Comparison of ENCODE assay signal across 14 cellular contexts in genomic region chr5:23631283-23632045, GRCh38.
A peak's percentile ranks its signal among the peaks of the same experiment; 100 is the strongest.
DNase-seq lines count a peak whose midpoint lies in the region; ATAC-seq and TF ChIP-seq lines count a peak whose summit lies in the region.
"Had no signal": no experiment of that assay in that cellular context is flagged by ENCODE, and none has a peak within 500 bp of the region (broad histone marks: within the 10 kb centered on the region; RNA-seq: fewer than 3 reads in every experiment).

No MANE protein-coding gene starts in this region.

- CTCF ChIA-PET in SK-N-SH (lab: Yijun Ruan, JAX) = no interaction called here

- no peaks in the 10 kb centered on the region for H4K20me1 ChIP-seq in SK-N-SH (ENCODE audit: insufficient read depth)

- H3K4me1 ChIP-seq in SK-N-SH (ENCODE audit: control insufficient read depth in 1 of 2, insufficient read depth in 2 of 2, low read depth in 1 of 2, low read length in 1 of 2) (no peaks in the 10 kb centered on the region), gastrocnemius medialis (no peaks in the 10 kb centered on the region), mucosa of descending colon (ENCODE audit: low read depth) (no peaks in the 10 kb centered on the region), suprapubic skin (no peaks in the 10 kb centered on the region)
- H3K4me1 ChIP-seq: upper lobe of right lung had no signal

- POLR2A ChIA-PET in SK-N-SH (lab: Yijun Ruan, JAX) = no interaction called here

- no peaks in the 10 kb centered on the region for H3F3A ChIP-seq in SK-N-SH (replicated peaks; ENCODE audit: insufficient read depth)

- H3K9me3 ChIP-seq in SK-N-SH (no peaks in the 10 kb centered on the region; the same call in 1 of the 2 replicates), gastrocnemius medialis (no peaks in the 10 kb centered on the region), mucosa of descending colon (peaks cover 3% of the 10 kb centered on the region), suprapubic skin (no peaks in the 10 kb centered on the region)
- H3K9me3 ChIP-seq: upper lobe of right lung had no signal

- TF ChIP-seq EP300 in SK-N-SH (IDR thresholded peaks at IDR 0.05; ENCODE audit: borderline replicate concordance in 1 of 2, low read depth in 1 of 2, low read length in 1 of 2) (no peak), suprapubic skin (IDR thresholded peaks at IDR 0.05) (no peak)

- ATAC-seq in SK-N-SH treated with all-trans-retinoic acid at 6 μM for 48 hours (no peak), gastrocnemius medialis (peak; percentile 33 to 51), mucosa of descending colon (no peak)
- ATAC-seq: activated T-cell treated with anti-CD3 and anti-CD28 coated beads, Interleukin-2, amount 50 U/mL, for 72 hours; upper lobe of right lung had no signal

- H3K27ac ChIP-seq in SK-N-SH (ENCODE audit: low read depth in 2 of 2, low read length in 1 of 2) (no peak overlapping the region), gastrocnemius medialis (no peak overlapping the region), suprapubic skin (no peak overlapping the region)
- H3K27ac ChIP-seq: upper lobe of right lung had no signal

- DNase-seq in SK-N-SH (no peak), SW 1271 (lab: John Stamatoyannopoulos, UW) (peak; percentile 91 to 97), fibroblast of the conjunctiva (ENCODE audit: low read depth) (peak; percentile 60), gastrocnemius medialis (peak in 1 of 2 donors; percentile 15), mucosa of descending colon (no peak), suprapubic skin (ENCODE audit: low spot score in 2 of 2) (no peak)
- no peak for DNase-seq in stimulated activated CD4-positive, alpha-beta T cell treated with anti-CD3 and anti-CD28 coated beads, Interleukin-15, amount 100 ng/mL, for 24 hours
- DNase-seq: ACHN; activated CD4-positive, alpha-beta T cell treated with anti-CD3 and anti-CD28 coated beads, Interleukin-2, amount 10 ng/mL, durations not matched to agents 24 days and 14 days; activated T-cell treated with anti-CD3 and anti-CD28 coated beads, Interleukin-2, amount 50 U/mL, for 72 hours; hypothalamus; nucleus accumbens; upper lobe of right lung had no signal

- H3K9me2 ChIP-seq in SK-N-SH = no peaks in the 10 kb centered on the region

- in situ Hi-C loops in gastrocnemius medialis (cut with MboI; ENCODE audit: low sequenced_read_pairs in 4 of 4) = no loop called here

- 4% methylated on average over 2 of the region's 2 CpGs for WGBS in SK-N-SH (ENCODE audit: low lambda C conversion rate)
- WGBS in suprapubic skin = 33% methylated on average over 2 of the region's 2 CpGs

- H3K79me2 ChIP-seq in SK-N-SH (ENCODE audit: insufficient read depth) = no peaks in the 10 kb centered on the region

- H3K27me3 ChIP-seq in SK-N-SH (ENCODE audit: insufficient read depth) (no peaks in the 10 kb centered on the region), gastrocnemius medialis (no peaks in the 10 kb centered on the region), suprapubic skin (no peaks in the 10 kb centered on the region)
- H3K27me3 ChIP-seq: upper lobe of right lung had no signal

- no peak for TF ChIP-seq RAD21 in SK-N-SH (IDR thresholded peaks at IDR 0.05; ENCODE audit: low read length)

- TF ChIP-seq CTCF in SK-N-SH (IDR thresholded peaks at IDR 0.05) (no peak), gastrocnemius medialis (IDR thresholded peaks at IDR 0.05 in 4 of 5, conservative IDR thresholded peaks at IDR 0.05 in 1 of 5) (no peak), mucosa of descending colon (IDR thresholded peaks at IDR 0.05) (no peak), suprapubic skin (IDR thresholded peaks at IDR 0.05) (no peak)

- no peak for TF ChIP-seq POLR2A in gastrocnemius medialis (IDR thresholded peaks at IDR 0.05)
- no peak for TF ChIP-seq POLR2A in suprapubic skin (IDR thresholded peaks at IDR 0.05)

- H3K9ac ChIP-seq in SK-N-SH = no peak overlapping the region

- H2AFZ ChIP-seq in SK-N-SH (ENCODE audit: low read depth) = no peak overlapping the region

- intact Hi-C loops in gastrocnemius medialis (cut with DNase I; ENCODE audit: low total_unique reads) (no loop called here), mucosa of descending colon (cut with DNase I, micrococcal nuclease) (no loop called here)

- H3K36me3 ChIP-seq in SK-N-SH (replicated peaks in 1 of 2; ENCODE audit: control insufficient read depth in 1 of 2, insufficient read depth in 2 of 2, low read length in 1 of 2) (no peaks in the 10 kb centered on the region), gastrocnemius medialis (no peaks in the 10 kb centered on the region), mucosa of descending colon (ENCODE audit: low read depth) (no peaks in the 10 kb centered on the region), suprapubic skin (no peaks in the 10 kb centered on the region)
- H3K36me3 ChIP-seq: upper lobe of right lung had no signal

- H3K4me2 ChIP-seq in SK-N-SH = no peak overlapping the region

- H3K4me3 ChIP-seq in SK-N-SH (ENCODE audit: low read depth in 2 of 2, low read length in 1 of 2) = no peak overlapping the region
- H3K4me3 ChIP-seq in gastrocnemius medialis = no peak overlapping the region
- no peak overlapping the region for H3K4me3 ChIP-seq in mucosa of descending colon
- H3K4me3 ChIP-seq in suprapubic skin = no peak overlapping the region
- H3K4me3 ChIP-seq: upper lobe of right lung had no signal

TF ChIP-seq in SK-N-SH, 30 proteins besides CTCF, POLR2A, EP300 and RAD21:
- TF ChIP-seq REST (IDR thresholded peaks at IDR 0.05; ENCODE audit: low read depth, low read length) = no peak
- TF ChIP-seq TEAD4 (IDR thresholded peaks at IDR 0.05; ENCODE audit: borderline replicate concordance, insufficient read depth) = no peak
- no peak for TF ChIP-seq POLR2AphosphoS5 (IDR thresholded peaks at IDR 0.05; ENCODE audit: low read depth, low read length)
- no peak for TF ChIP-seq RXRA (IDR thresholded peaks at IDR 0.05; ENCODE audit: borderline replicate concordance, low read depth)
- TF ChIP-seq ELF1 (IDR thresholded peaks at IDR 0.05) = peak; percentile 34
- no peak for TF ChIP-seq MXI1 (IDR thresholded peaks at IDR 0.05; ENCODE audit: low read depth, low read length)

TF ChIP-seq in SK-N-SH treated with all-trans-retinoic acid at 6 μM for 48 hours, 23 proteins besides CTCF, POLR2A, EP300 and RAD21:
- TF ChIP-seq TSHZ2 (CRISPR knock-in tag; IDR thresholded peaks at IDR 0.05) (no peak), CSRNP3 (CRISPR knock-in tag; IDR thresholded peaks at IDR 0.05) (no peak), GLIS3 (CRISPR knock-in tag; IDR thresholded peaks at IDR 0.05) (no peak), ZFP30 (CRISPR knock-in tag; IDR thresholded peaks at IDR 0.05) (no peak), SNAI2 (CRISPR knock-in tag; IDR thresholded peaks at IDR 0.05) (no peak), PATZ1 (CRISPR knock-in tag; IDR thresholded peaks at IDR 0.05; ENCODE audit: borderline replicate concordance) (no peak), ZNF565 (CRISPR knock-in tag; conservative IDR thresholded peaks at IDR 0.05; ENCODE audit: low read depth) (no peak), ZFP3 (CRISPR knock-in tag; IDR thresholded peaks at IDR 0.05) (no peak), CSDC2 (CRISPR knock-in tag; IDR thresholded peaks at IDR 0.05) (no peak)
TF ChIP-seq in SK-N-SH treated with all-trans-retinoic acid at 6 μM for 48 hours: peak in this region for 0.

Comparison
In these comparisons a context has a peak if more than half of its experiments do, and no peak if none do; other contexts are left out.
1. DNase-seq: peak in SW 1271 (2 of 2) and fibroblast of the conjunctiva (single experiment); none in SK-N-SH (single experiment), mucosa of descending colon (0 of 3), suprapubic skin (0 of 2) and stimulated activated CD4-positive, alpha-beta T cell treated with anti-CD3 and anti-CD28 coated beads, Interleukin-15, amount 100 ng/mL, for 24 hours (single experiment).
2. ATAC-seq: peak in gastrocnemius medialis (2 of 2); none in SK-N-SH treated with all-trans-retinoic acid at 6 μM for 48 hours (single experiment) and mucosa of descending colon (single experiment).